In the genomic region with DNA sequence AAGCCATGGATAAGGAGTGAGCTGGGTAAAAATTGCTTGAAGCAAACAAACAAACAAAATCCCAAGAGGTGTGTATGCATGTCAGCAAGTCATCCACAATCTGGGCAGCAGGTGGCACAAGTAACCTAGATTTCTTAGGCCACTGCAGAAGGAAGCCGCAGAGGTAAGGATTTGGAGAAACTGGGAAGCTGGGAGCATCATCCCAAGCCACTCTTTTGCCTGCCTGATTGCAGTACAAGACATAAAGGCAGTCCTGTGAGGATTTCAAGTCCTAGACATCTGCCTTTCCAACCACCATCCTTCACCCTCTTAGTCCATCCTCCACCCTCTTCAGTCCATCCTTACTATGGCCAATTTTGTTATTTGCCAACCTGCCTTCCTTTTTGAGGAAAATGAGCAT, we compare ENCODE assay signal across 9 cellular contexts.
A peak's percentile ranks its signal among the peaks of the same experiment; 100 is the strongest.
DNase-seq lines count a peak whose midpoint lies in the region; ATAC-seq and TF ChIP-seq lines count a peak whose summit lies in the region.
"Had no signal": no experiment of that assay in that cellular context is flagged by ENCODE, and none has a peak within 500 bp of the region (broad histone marks: within the 10 kb centered on the region; RNA-seq: fewer than 3 reads in every experiment).

No MANE protein-coding gene starts in this region.

- DNase-seq in activated naive CD4-positive, alpha-beta T cell treated with anti-CD3 and anti-CD28 coated beads for 36 hours, result peak; percentile 62
- DNase-seq in activated naive CD4-positive, alpha-beta T cell (lab: John Stamatoyannopoulos, UW), result no peak
- DNase-seq in NCI-H1048 (lab: John Stamatoyannopoulos, UW) (peak; percentile 21), T-helper 17 cell (no peak), esophagus muscularis mucosa (ENCODE audit: extremely low spot score) (no peak), neural progenitor cell (ENCODE audit: low spot score) (peak; percentile 88), natural killer cell (no peak)
- no peak for DNase-seq in activated T-cell treated with anti-CD3 and anti-CD28 coated beads, Interleukin-2, amount 50 U/mL, for 4 hours

- no peak overlapping the region for H3K4me3 Mint-ChIP-seq in activated naive CD4-positive, alpha-beta T cell treated with anti-CD3 and anti-CD28 coated beads for 36 hours
- H3K4me3 Mint-ChIP-seq in T-helper 17 cell (no peak overlapping the region), neural progenitor cell (no peak overlapping the region), natural killer cell (no peak overlapping the region)
- no peak overlapping the region for H3K4me3 Mint-ChIP-seq in activated T-cell treated with anti-CD3 and anti-CD28 coated beads, Interleukin-2, amount 50 U/mL, for 4 hours
- H3K4me3 Mint-ChIP-seq: activated naive CD4-positive, alpha-beta T cell treated with anti-CD3 and anti-CD28 coated beads, Interleukin-2, amount 50 U/mL, for 24 hours had no signal

- peaks cover 39% of the 10 kb centered on the region for H3K4me1 Mint-ChIP-seq in activated naive CD4-positive, alpha-beta T cell treated with anti-CD3 and anti-CD28 coated beads for 36 hours (ENCODE audit: low read depth)
- H3K4me1 Mint-ChIP-seq in T-helper 17 cell, result peaks cover 32% of the 10 kb centered on the region
- peaks cover 54% of the 10 kb centered on the region for H3K4me1 Mint-ChIP-seq in neural progenitor cell
- H3K4me1 Mint-ChIP-seq in natural killer cell, result peaks cover 14 to 15% of the 10 kb centered on the region in 2 donors
- H3K4me1 Mint-ChIP-seq in activated T-cell treated with anti-CD3 and anti-CD28 coated beads, Interleukin-2, amount 50 U/mL, for 4 hours (ENCODE audit: low read depth), result peaks cover 32% of the 10 kb centered on the region

- no peaks in the 10 kb centered on the region for H4K20me1 ChIP-seq in neural progenitor cell (ENCODE audit: low read depth)

- H3K9me3 ChIP-seq in T-helper 17 cell (ENCODE audit: control insufficient read depth, low read length, poor library complexity, severe bottlenecking) (no peaks in the 10 kb centered on the region), esophagus muscularis mucosa (no peaks in the 10 kb centered on the region), neural progenitor cell (ENCODE audit: low read depth) (no peaks in the 10 kb centered on the region)

- no peak overlapping the region for H3K27ac Mint-ChIP-seq in activated naive CD4-positive, alpha-beta T cell treated with anti-CD3 and anti-CD28 coated beads for 36 hours
- H3K27ac Mint-ChIP-seq in T-helper 17 cell, result peak overlapping the region; percentile 99
- no peak overlapping the region for H3K27ac Mint-ChIP-seq in neural progenitor cell
- H3K27ac Mint-ChIP-seq in natural killer cell, result no peak overlapping the region

- no peak overlapping the region for H3K9ac ChIP-seq in neural progenitor cell

- intact Hi-C loops in activated naive CD4-positive, alpha-beta T cell treated with anti-CD3 and anti-CD28 coated beads for 36 hours (cut with micrococcal nuclease), result loop anchor here (1.0 to 2.0 kb wide), 3 partner anchors 125 to 174 kb away; no protein-coding TSS in a partner anchor
- intact Hi-C loops in esophagus muscularis mucosa (cut with DNase I), result loop anchor here (1.0 to 5.0 kb wide), 2 partner anchors 67 to 134 kb away; a partner anchor contains a TSS
- intact Hi-C loops in natural killer cell (cut with micrococcal nuclease), result no loop called here

- H2AFZ ChIP-seq in neural progenitor cell (replicated peaks), result peak overlapping the region; percentile 61

- TF ChIP-seq CTCF in esophagus muscularis mucosa (IDR thresholded peaks at IDR 0.05), result peak; percentile 67 to 76 (median 67)
- peak; percentile 80 for TF ChIP-seq CTCF in neural progenitor cell (IDR thresholded peaks at IDR 0.05)
- TF ChIP-seq CTCF in natural killer cell (IDR thresholded peaks at IDR 0.05), result no peak

- H3K9me3 Mint-ChIP-seq in activated naive CD4-positive, alpha-beta T cell treated with anti-CD3 and anti-CD28 coated beads for 36 hours, result no peaks in the 10 kb centered on the region
- H3K9me3 Mint-ChIP-seq in neural progenitor cell (no peaks in the 10 kb centered on the region), natural killer cell (no peaks in the 10 kb centered on the region)
- no peaks in the 10 kb centered on the region for H3K9me3 Mint-ChIP-seq in activated T-cell treated with anti-CD3 and anti-CD28 coated beads, Interleukin-2, amount 50 U/mL, for 4 hours
- H3K9me3 Mint-ChIP-seq: activated naive CD4-positive, alpha-beta T cell treated with anti-CD3 and anti-CD28 coated beads, Interleukin-2, amount 50 U/mL, for 24 hours had no signal

- 9% methylated on average over 1 of the region's 1 CpG for WGBS in esophagus muscularis mucosa

- ATAC-seq in T-helper 17 cell, result peak; percentile 42
- no peak for ATAC-seq in natural killer cell
- no peak for ATAC-seq in activated T-cell treated with anti-CD3 and anti-CD28 coated beads, Interleukin-2, amount 50 U/mL, for 4 hours

- CTCF ChIA-PET in activated naive CD4-positive, alpha-beta T cell treated with anti-CD3 and anti-CD28 coated beads for 36 hours (lab: Charles Lee), result interaction anchor here (0.6 to 8.0 kb wide), 16 partner anchors 9 to 263 kb away, joined by 3 to 44 read pairs (median 4); no protein-coding TSS in a partner anchor

- H3F3A ChIP-seq in neural progenitor cell (ENCODE audit: low read depth), result peaks cover 8% of the 10 kb centered on the region

- no peak for TF ChIP-seq POLR2A in esophagus muscularis mucosa (IDR thresholded peaks at IDR 0.05; ENCODE audit: low read depth)

- no peak for TF ChIP-seq EP300 in esophagus muscularis mucosa (IDR thresholded peaks at IDR 0.05)

- H3K27me3 ChIP-seq in esophagus muscularis mucosa (no peaks in the 10 kb centered on the region), neural progenitor cell (no peaks in the 10 kb centered on the region)

- H3K4me3 ChIP-seq in esophagus muscularis mucosa (no peak overlapping the region), neural progenitor cell (no peak overlapping the region)

- H3K36me3 ChIP-seq in esophagus muscularis mucosa (no peaks in the 10 kb centered on the region), neural progenitor cell (no peaks in the 10 kb centered on the region)

- H3K27ac ChIP-seq in esophagus muscularis mucosa (replicated peaks in 1 of 4) (no peak overlapping the region), neural progenitor cell (no peak overlapping the region)

- H3K36me3 Mint-ChIP-seq in activated naive CD4-positive, alpha-beta T cell treated with anti-CD3 and anti-CD28 coated beads for 36 hours (ENCODE audit: low read depth), result no peaks in the 10 kb centered on the region
- H3K36me3 Mint-ChIP-seq in T-helper 17 cell (ENCODE audit: low read depth) (peaks cover 3% of the 10 kb centered on the region), neural progenitor cell (no peaks in the 10 kb centered on the region), natural killer cell (no peaks in the 10 kb centered on the region)
- no peaks in the 10 kb centered on the region for H3K36me3 Mint-ChIP-seq in activated T-cell treated with anti-CD3 and anti-CD28 coated beads, Interleukin-2, amount 50 U/mL, for 4 hours (ENCODE audit: insufficient read depth)
- H3K36me3 Mint-ChIP-seq: activated naive CD4-positive, alpha-beta T cell treated with anti-CD3 and anti-CD28 coated beads, Interleukin-2, amount 50 U/mL, for 24 hours had no signal

- H3K79me2 ChIP-seq in neural progenitor cell (ENCODE audit: low read depth), result no peaks in the 10 kb centered on the region

- no peaks in the 10 kb centered on the region for H3K27me3 Mint-ChIP-seq in activated naive CD4-positive, alpha-beta T cell treated with anti-CD3 and anti-CD28 coated beads for 36 hours (ENCODE audit: low read depth)
- H3K27me3 Mint-ChIP-seq in T-helper 17 cell (peaks cover 9% of the 10 kb centered on the region), neural progenitor cell (ENCODE audit: insufficient read depth, low read depth) (no peaks in the 10 kb centered on the region), natural killer cell (ENCODE audit: low read depth in 2 of 2) (peaks cover 7 to 12% of the 10 kb centered on the region in 2 donors)
- no peaks in the 10 kb centered on the region for H3K27me3 Mint-ChIP-seq in activated T-cell treated with anti-CD3 and anti-CD28 coated beads, Interleukin-2, amount 50 U/mL, for 4 hours (ENCODE audit: low read depth)
- H3K27me3 Mint-ChIP-seq: activated naive CD4-positive, alpha-beta T cell treated with anti-CD3 and anti-CD28 coated beads, Interleukin-2, amount 50 U/mL, for 24 hours had no signal

- no peak overlapping the region for H3K4me2 ChIP-seq in neural progenitor cell

- peaks cover 7 to 21% (median 8%) of the 10 kb centered on the region in 4 donors for H3K4me1 ChIP-seq in esophagus muscularis mucosa
- peaks cover 12% of the 10 kb centered on the region for H3K4me1 ChIP-seq in neural progenitor cell

Comparison
In these comparisons a context has a peak if more than half of its experiments do, and no peak if none do; other contexts are left out.
1. DNase-seq: peak in activated naive CD4-positive, alpha-beta T cell treated with anti-CD3 and anti-CD28 coated beads for 36 hours (single experiment), NCI-H1048 (single experiment) and neural progenitor cell (single experiment); none in activated naive CD4-positive, alpha-beta T cell (0 of 4), T-helper 17 cell (0 of 3), esophagus muscularis mucosa (single experiment), natural killer cell (single experiment) and activated T-cell treated with anti-CD3 and anti-CD28 coated beads, Interleukin-2, amount 50 U/mL, for 4 hours (single experiment).